30 cellular contexts compared by ENCODE assay signal in the genomic region with DNA sequence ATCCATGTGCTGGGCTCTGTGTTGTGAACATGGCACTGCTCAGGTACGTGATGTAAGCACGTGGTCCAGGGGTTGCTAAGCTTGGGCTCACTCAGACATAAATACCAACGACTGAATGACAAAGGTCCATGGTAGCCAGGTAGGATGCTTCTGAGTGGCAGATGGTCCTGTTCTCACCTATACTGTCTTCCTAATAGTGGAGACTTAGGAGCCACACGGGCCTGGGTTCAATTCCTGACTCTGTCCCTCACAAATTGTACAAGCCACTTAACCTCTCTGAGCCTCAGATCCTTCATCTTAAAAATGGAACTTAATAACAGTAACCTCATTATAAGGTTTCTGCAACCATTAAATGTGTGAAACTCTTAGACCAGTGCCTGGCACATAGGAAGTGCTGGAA. TPM values are rescaled to one million over a fixed set of nuclear protein-coding genes. Genes with fewer than 3 reads are reported as not detected.
"Had no signal": no experiment of that assay in that cellular context is flagged by ENCODE, and none has a peak within 500 bp of the region (broad histone marks: within the 10 kb centered on the region; RNA-seq: fewer than 3 reads in every experiment).

No MANE protein-coding gene starts in this region.

- DNase-seq: colonic mucosa; cortex of kidney; dermis blood vessel endothelial cell; dorsolateral prefrontal cortex; effector CD4-positive, alpha-beta T cell; effector memory CD4-positive, alpha-beta T cell; esophagus squamous epithelium; foreskin fibroblast; foreskin melanocyte; gastrocnemius medialis; glutamatergic neuron; head of caudate nucleus; heart right ventricle; hippocampal formation; left cardiac atrium; left lung; left ventricle myocardium superior; lower lobe of right lung; mesenchymal stem cell; mucosa of descending colon had no signal

- H3K36me3 ChIP-seq: colonic mucosa, esophagus squamous epithelium, gastrocnemius medialis, heart right ventricle, left lung, lower lobe of right lung had no signal

- H3K4me3 ChIP-seq: colonic mucosa, dorsolateral prefrontal cortex, esophagus squamous epithelium, gastrocnemius medialis, heart right ventricle, left lung, lower lobe of right lung, mucosa of descending colon had no signal

- H3K4me1 ChIP-seq: colonic mucosa, esophagus squamous epithelium, gastrocnemius medialis, heart right ventricle, left lung, lower lobe of right lung had no signal

- H3K27ac ChIP-seq: colonic mucosa, dorsolateral prefrontal cortex, esophagus squamous epithelium, gastrocnemius medialis, heart right ventricle, left lung, lower lobe of right lung had no signal

- H3K27me3 ChIP-seq: colonic mucosa had no signal

- ATAC-seq: gastrocnemius medialis, heart right ventricle, left cardiac atrium, left lung, left ventricle myocardium superior, lower lobe of right lung, mucosa of descending colon had no signal

- H3K9me3 ChIP-seq: colonic mucosa, esophagus squamous epithelium, gastrocnemius medialis, left lung, lower lobe of right lung, mucosa of descending colon had no signal

RNA-seq across cellular contexts. Expression of a gene that starts 6.8 kb away (rescaled TPM):
- total RNA-seq: chondrocyte, colonic mucosa, dermis blood vessel endothelial cell, dorsolateral prefrontal cortex, endothelial cell of umbilical vein, epithelial cell of proximal tubule, esophagus squamous epithelium, gastrocnemius medialis, glomerular endothelial cell, heart right ventricle, kidney epithelial cell, left cardiac atrium, left lung, left ventricle myocardium superior, lower leg skin, lower lobe of right lung, lung microvascular endothelial cell, mesenteric fat pad, mesothelial cell of epicardium, mucosa of descending colon, myocyte had no signal

RNA-seq across cellular contexts. Expression of a gene that starts 11.8 kb away (rescaled TPM):
- total RNA-seq: endothelial cell of umbilical vein, lung microvascular endothelial cell had no signal

RNA-seq across cellular contexts. Expression of a gene that starts 36.7 kb away (rescaled TPM):
- total RNA-seq: chondrocyte, colonic mucosa, endothelial cell of umbilical vein, gastrocnemius medialis, glomerular endothelial cell, lower leg skin, mucosa of descending colon, myocyte had no signal
